12 cellular contexts compared by ENCODE assay signal in genomic region chr2:57881998-57882884, GRCh38.
DNase-seq lines count a peak whose midpoint lies in the region; ATAC-seq and TF ChIP-seq lines count a peak whose summit lies in the region.
"Had no signal": no experiment of that assay in that cellular context is flagged by ENCODE, and none has a peak within 500 bp of the region (broad histone marks: within the 10 kb centered on the region; RNA-seq: fewer than 3 reads in every experiment).

No MANE protein-coding gene starts in this region.

- no peaks in the 10 kb centered on the region for H3K9me3 Mint-ChIP-seq in activated naive CD8-positive, alpha-beta T cell treated with anti-CD3 and anti-CD28 coated beads for 36 hours
- H3K9me3 Mint-ChIP-seq: CD8-positive, alpha-beta T cell; nephron had no signal

- WGBS in adrenal gland, 4 donors, result 57 to 65% (median 61%) methylated on average over 8 of the region's 8 CpGs
- WGBS in stomach, 5 donors, result 72 to 76% (median 75%) methylated on average over 8 of the region's 8 CpGs

- TF ChIP-seq EP300 in stomach (IDR thresholded peaks at IDR 0.05), result no peak

- H3K4me1 ChIP-seq in adrenal gland (replicated peaks in 1 of 2) (peaks cover 16 to 28% of the 10 kb centered on the region in 2 donors), stomach (no peaks in the 10 kb centered on the region)

- no peak for ATAC-seq in HG02623 (IDR thresholded peaks at IDR 0.05; ENCODE audit: unreplicated experiment)
- ATAC-seq: CD8-positive, alpha-beta T cell had no signal

- H3K4me1 Mint-ChIP-seq in activated naive CD8-positive, alpha-beta T cell treated with anti-CD3 and anti-CD28 coated beads for 36 hours, result peaks cover 2% of the 10 kb centered on the region

- H3K4me3 ChIP-seq in HFF-Myc (replicated peaks; ENCODE audit: low read depth, low read length), result no peak overlapping the region
- H3K4me3 ChIP-seq in adrenal gland, result no peak overlapping the region
- no peak overlapping the region for H3K4me3 ChIP-seq in kidney epithelial cell (ENCODE audit: low read depth, low read length)
- H3K4me3 ChIP-seq in stomach, result no peak overlapping the region

- H3K36me3 Mint-ChIP-seq in activated naive CD8-positive, alpha-beta T cell treated with anti-CD3 and anti-CD28 coated beads for 36 hours, result no peaks in the 10 kb centered on the region
- H3K36me3 Mint-ChIP-seq: activated naive CD8-positive, alpha-beta T cell; CD8-positive, alpha-beta T cell had no signal

- H3K9me3 ChIP-seq in adrenal gland (replicated peaks in 1 of 3) (no peaks in the 10 kb centered on the region), stomach (no peaks in the 10 kb centered on the region)

- peak; percentile 24 for DNase-seq in AG08396 (ENCODE audit: low spot score)
- DNase-seq in HFF-Myc (ENCODE audit: extremely low read depth, low read depth), result peak; percentile 16
- DNase-seq in adrenal gland, result peak in 5 of 7 donors; percentile 34 to 51 (median 41)
- peak; percentile 63 for DNase-seq in kidney epithelial cell (ENCODE audit: low read depth)
- DNase-seq in activated naive CD8-positive, alpha-beta T cell treated with anti-CD3 and anti-CD28 coated beads for 36 hours, result no peak
- no peak for DNase-seq in stomach
- no peak for DNase-seq in activated naive CD4-positive, alpha-beta T cell treated with Interleukin-2 at 50 U/mL for 16 hours
- DNase-seq: CD8-positive, alpha-beta T cell; foreskin melanocyte had no signal

- H3K36me3 ChIP-seq in adrenal gland (replicated peaks in 1 of 2) (no peaks in the 10 kb centered on the region), kidney epithelial cell (ENCODE audit: control insufficient read depth, insufficient read depth, low read length) (no peaks in the 10 kb centered on the region), stomach (no peaks in the 10 kb centered on the region)

- no peaks in the 10 kb centered on the region for H3K27me3 Mint-ChIP-seq in activated naive CD8-positive, alpha-beta T cell treated with anti-CD3 and anti-CD28 coated beads for 36 hours
- H3K27me3 Mint-ChIP-seq: activated naive CD8-positive, alpha-beta T cell had no signal

- TF ChIP-seq POLR2A in adrenal gland (IDR thresholded peaks at IDR 0.05), result no peak
- no peak for TF ChIP-seq POLR2A in stomach (IDR thresholded peaks at IDR 0.05)

- no peak overlapping the region for H3K27ac Mint-ChIP-seq in activated naive CD8-positive, alpha-beta T cell treated with anti-CD3 and anti-CD28 coated beads for 36 hours
- H3K27ac Mint-ChIP-seq: activated naive CD8-positive, alpha-beta T cell; CD8-positive, alpha-beta T cell; nephron had no signal

- intact Hi-C loops in adrenal gland (cut with DNase I), result no loop called here
- intact Hi-C loops in stomach (cut with DNase I; ENCODE audit: low total_unique reads), result no loop called here

- H3K4me3 Mint-ChIP-seq in activated naive CD8-positive, alpha-beta T cell treated with anti-CD3 and anti-CD28 coated beads for 36 hours, result no peak overlapping the region
- H3K4me3 Mint-ChIP-seq: activated naive CD8-positive, alpha-beta T cell; CD8-positive, alpha-beta T cell; nephron had no signal

- TF ChIP-seq CTCF in HFF-Myc (IDR thresholded peaks at IDR 0.05; ENCODE audit: low read depth, low read length, missing control alignments) (no peak), adrenal gland (IDR thresholded peaks at IDR 0.05) (no peak), kidney epithelial cell (IDR thresholded peaks at IDR 0.05; ENCODE audit: insufficient read depth, low read length, poor library complexity, severe bottlenecking) (no peak), stomach (IDR thresholded peaks at IDR 0.05) (no peak)

- H3K27ac ChIP-seq in adrenal gland (peak overlapping the region; percentile 42 to 81 (median 68)), stomach (no peak overlapping the region)

- no peaks in the 10 kb centered on the region for H3K27me3 ChIP-seq in adrenal gland
- H3K27me3 ChIP-seq in kidney epithelial cell (ENCODE audit: control insufficient read depth, insufficient read depth, low read length), result no peaks in the 10 kb centered on the region
- no peaks in the 10 kb centered on the region for H3K27me3 ChIP-seq in stomach

Comparison
In these comparisons a context has a peak if more than half of its experiments do, and no peak if none do; other contexts are left out.
1. DNase-seq: peak in AG08396 (single experiment), HFF-Myc (single experiment), adrenal gland (5 of 7) and kidney epithelial cell (single experiment); none in activated naive CD8-positive, alpha-beta T cell treated with anti-CD3 and anti-CD28 coated beads for 36 hours (single experiment), stomach (single experiment) and activated naive CD4-positive, alpha-beta T cell treated with Interleukin-2 at 50 U/mL for 16 hours (single experiment).
2. H3K27ac ChIP-seq: peak in adrenal gland (5 of 5); none in stomach (0 of 5).